8 cellular contexts compared by ENCODE assay signal in genomic region chr5:150000990-150001659, GRCh38. TPM values are rescaled to one million over a fixed set of nuclear protein-coding genes. Genes with fewer than 3 reads are reported as not detected.
DNase-seq lines count a peak whose midpoint lies in the region; ATAC-seq lines count a peak whose summit lies in the region.

No MANE protein-coding gene starts in this region.

- POLR2A ChIA-PET in activated CD4-positive, alpha-beta memory T cell treated with anti-CD3 and anti-CD28 coated beads for 36 hours (lab: Charles Lee) = interaction anchor here (0.9 to 1.9 kb wide), 6 partner anchors 9 to 269 kb away, joined by 3 to 21 read pairs (median 4); partner anchors contain the start of gene SLC26A2

- peaks cover 54% of the 10 kb centered on the region for H3K79me2 ChIP-seq in Karpas-422 (ENCODE audit: low read length)

- peaks cover 14% of the 10 kb centered on the region for H3K36me3 Mint-ChIP-seq in activated CD4-positive, alpha-beta memory T cell treated with anti-CD3 and anti-CD28 coated beads for 36 hours

- H3K36me3 ChIP-seq in Karpas-422 (ENCODE audit: insufficient read depth, low read length) = peaks cover 8% of the 10 kb centered on the region; the same call in 1 of the 2 replicates
- peaks cover 3% of the 10 kb centered on the region for H3K36me3 ChIP-seq in endocrine pancreas (ENCODE audit: control insufficient read depth, insufficient read depth, low read length)
- H3K36me3 ChIP-seq in mucosa of rectum (ENCODE audit: control insufficient read depth in 2 of 2, insufficient read depth in 2 of 2, low read length in 2 of 2) = peaks cover 8 to 13% of the 10 kb centered on the region in 2 donors

- H3K4me1 ChIP-seq in Karpas-422 (ENCODE audit: low read length) (peaks cover 24% of the 10 kb centered on the region), endocrine pancreas (ENCODE audit: control insufficient read depth, insufficient read depth, low read length) (no peaks in the 10 kb centered on the region), mucosa of rectum (ENCODE audit: control insufficient read depth in 2 of 2, insufficient read depth in 2 of 2, low read length in 2 of 2) (peaks cover 18 to 33% of the 10 kb centered on the region in 2 donors)

- CTCF ChIA-PET in activated CD4-positive, alpha-beta memory T cell treated with anti-CD3 and anti-CD28 coated beads for 36 hours (lab: Charles Lee) = interaction anchor here (1.5 to 3.0 kb wide), 5 partner anchors 10 to 271 kb away, joined by 4 to 24 read pairs (median 13); partner anchors contain the start of genes PPARGC1B and SLC26A2

- peak; percentile 25 for ATAC-seq in GM19035 (IDR thresholded peaks at IDR 0.05; ENCODE audit: unreplicated experiment)

- peaks cover 27% of the 10 kb centered on the region for H4K20me1 ChIP-seq in Karpas-422 (ENCODE audit: insufficient read depth, low read depth, low read length)

- H3K27me3 Mint-ChIP-seq in activated CD4-positive, alpha-beta memory T cell treated with anti-CD3 and anti-CD28 coated beads for 36 hours = no peaks in the 10 kb centered on the region

- H3K4me2 ChIP-seq in Karpas-422 (ENCODE audit: low read depth, low read length, poor library complexity, severe bottlenecking) = peak overlapping the region; percentile 93

- peak overlapping the region; percentile 91 for H3K27ac Mint-ChIP-seq in activated CD4-positive, alpha-beta memory T cell treated with anti-CD3 and anti-CD28 coated beads for 36 hours

- DNase-seq in A172 (ENCODE audit: low spot score) = peak; percentile 26
- DNase-seq in Karpas-422 = peak; percentile 71
- DNase-seq in activated CD4-positive, alpha-beta memory T cell treated with anti-CD3 and anti-CD28 coated beads for 36 hours = peak; percentile 64
- DNase-seq in stimulated activated naive CD4-positive, alpha-beta T cell treated with Interleukin-2 at 50 U/mL for 16 hours (lab: John Stamatoyannopoulos, UW) = peak; percentile 32
- no peak for DNase-seq in GDM1 (lab: John Stamatoyannopoulos, UW)

- peaks cover 39% of the 10 kb centered on the region for H3K4me1 Mint-ChIP-seq in activated CD4-positive, alpha-beta memory T cell treated with anti-CD3 and anti-CD28 coated beads for 36 hours (ENCODE audit: low read depth)

- intact Hi-C loops in activated CD4-positive, alpha-beta memory T cell treated with anti-CD3 and anti-CD28 coated beads for 36 hours (cut with micrococcal nuclease) = loop anchor here (1.0 to 5.0 kb wide), 8 partner anchors 41 to 656 kb away; partner anchors contain the start of genes CD74, CSNK1A1, GRPEL2 and PPARGC1B

- H3K9ac ChIP-seq in Karpas-422 (ENCODE audit: low read length) (peak overlapping the region; percentile 96), endocrine pancreas (ENCODE audit: control insufficient read depth, insufficient read depth, low read length) (peak overlapping the region; percentile 94), mucosa of rectum (ENCODE audit: low read depth in 1 of 2, low read length in 2 of 2) (peak overlapping the region; percentile 89)

- H3K9me2 ChIP-seq in Karpas-422 (replicated peaks; ENCODE audit: insufficient read depth, low read length) = no peaks in the 10 kb centered on the region

- no peaks in the 10 kb centered on the region for H3K9me3 ChIP-seq in Karpas-422 (ENCODE audit: low read length)
- no peaks in the 10 kb centered on the region for H3K9me3 ChIP-seq in endocrine pancreas (ENCODE audit: control insufficient read depth, low read length)
- no peaks in the 10 kb centered on the region for H3K9me3 ChIP-seq in mucosa of rectum (ENCODE audit: control insufficient read depth in 2 of 2, low read length in 2 of 2)

- H3K27ac ChIP-seq in Karpas-422 (ENCODE audit: low read length) (peak overlapping the region; percentile 59), mucosa of rectum (ENCODE audit: low read depth in 2 of 2, low read length in 2 of 2) (peak overlapping the region; percentile 91 to 94)

- H3K4me3 ChIP-seq in Karpas-422 (ENCODE audit: low read length) = peak overlapping the region; percentile 83
- peak overlapping the region; percentile 93 for H3K4me3 ChIP-seq in endocrine pancreas (ENCODE audit: control insufficient read depth, insufficient read depth, low read length)
- H3K4me3 ChIP-seq in mucosa of rectum (ENCODE audit: low read length in 2 of 2) = peak overlapping the region; percentile 84

- no peak overlapping the region for H2AFZ ChIP-seq in Karpas-422 (ENCODE audit: low read length)

- H3K27me3 ChIP-seq in Karpas-422 (ENCODE audit: low read length) (no peaks in the 10 kb centered on the region), endocrine pancreas (ENCODE audit: control insufficient read depth, insufficient read depth, low read length) (no peaks in the 10 kb centered on the region), mucosa of rectum (ENCODE audit: control insufficient read depth in 2 of 2, insufficient read depth in 2 of 2, low read length in 2 of 2) (no peaks in the 10 kb centered on the region)

- H3K9me3 Mint-ChIP-seq in activated CD4-positive, alpha-beta memory T cell treated with anti-CD3 and anti-CD28 coated beads for 36 hours = no peaks in the 10 kb centered on the region

- peak overlapping the region; percentile 86 for H3K4me3 Mint-ChIP-seq in activated CD4-positive, alpha-beta memory T cell treated with anti-CD3 and anti-CD28 coated beads for 36 hours

RNA-seq across cellular contexts. Expression of gene HMGXB3, which starts 0.6 kb away (rescaled TPM):
- total RNA-seq in A172 (2014; rRNA removed; shearing (Covaris generic)) = 36.8 and 37.1 TPM in 2 replicates
- 25.0 and 36.7 TPM in 2 replicates for total RNA-seq in Karpas-422 (2014; rRNA removed; shearing (Covaris generic); ENCODE audit: low replicate concordance)
- 10 to 100 TPM; 29.4 to 31.3 TPM for total RNA-seq in activated CD4-positive, alpha-beta memory T cell treated with anti-CD3 and anti-CD28 coated beads for 36 hours

RNA-seq across cellular contexts. Expression of gene TIGD6, which starts 0.7 kb away (rescaled TPM):
- 8.1 and 14.3 TPM in 2 replicates for total RNA-seq in A172 (2014; rRNA removed; shearing (Covaris generic))
- total RNA-seq in Karpas-422 (2014; rRNA removed; shearing (Covaris generic); ENCODE audit: low replicate concordance) = 3.9 and 4.3 TPM in 2 replicates
- total RNA-seq in activated CD4-positive, alpha-beta memory T cell treated with anti-CD3 and anti-CD28 coated beads for 36 hours = 1 to 10 TPM; 2.5 to 2.6 TPM

RNA-seq across cellular contexts. Expression of gene SLC26A2, which starts 40.6 kb away (rescaled TPM):
- 20.0 and 26.3 TPM in 2 replicates for total RNA-seq in A172 (2014; rRNA removed; shearing (Covaris generic))
- total RNA-seq in Karpas-422 (2014; rRNA removed; shearing (Covaris generic); ENCODE audit: low replicate concordance) = 3.9 and 5.4 TPM in 2 replicates
- 1 to 10 TPM; 5.9 to 6.2 TPM for total RNA-seq in activated CD4-positive, alpha-beta memory T cell treated with anti-CD3 and anti-CD28 coated beads for 36 hours

RNA-seq across cellular contexts. Expression of gene PDE6A, which starts 56.5 kb away (rescaled TPM):
- 0.10 and 0.41 TPM in 2 replicates for total RNA-seq in A172 (2014; rRNA removed; shearing (Covaris generic))
- not detected in 2 replicates for total RNA-seq in Karpas-422 (2014; rRNA removed; shearing (Covaris generic); ENCODE audit: low replicate concordance)
- total RNA-seq in activated CD4-positive, alpha-beta memory T cell treated with anti-CD3 and anti-CD28 coated beads for 36 hours = not detected
